ENCODE assay signal across 13 cellular contexts in the genomic region with DNA sequence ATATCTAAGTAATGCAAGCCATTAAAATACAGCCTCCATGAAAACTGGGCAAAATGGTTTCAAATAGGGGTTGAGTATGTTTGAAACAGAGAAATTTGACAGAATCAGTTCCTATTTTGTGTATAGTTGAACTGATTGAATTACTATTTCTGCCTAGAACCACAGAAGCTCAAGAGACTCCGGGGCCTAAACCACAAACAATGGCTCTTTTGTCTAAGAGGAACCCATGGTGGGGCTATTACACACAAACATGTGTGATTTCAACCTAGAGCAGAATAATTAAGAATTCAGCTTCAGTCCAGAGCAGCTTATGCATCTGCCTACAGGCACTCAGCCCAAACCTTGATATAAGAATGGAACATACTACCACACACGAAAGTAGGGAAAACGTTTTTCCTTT.
DNase-seq lines count a peak whose midpoint lies in the region; ATAC-seq and TF ChIP-seq lines count a peak whose summit lies in the region.
"Had no signal": no experiment of that assay in that cellular context is flagged by ENCODE, and none has a peak within 500 bp of the region (broad histone marks: within the 10 kb centered on the region; RNA-seq: fewer than 3 reads in every experiment).

No MANE protein-coding gene starts in this region.

- H3F3A ChIP-seq in GM23248 (ENCODE audit: insufficient read depth) = no peaks in the 10 kb centered on the region

- H3K27me3 ChIP-seq in BLaER1 (no peaks in the 10 kb centered on the region), GM23248 (replicated peaks; ENCODE audit: insufficient read depth) (peaks cover 66% of the 10 kb centered on the region), gastroesophageal sphincter (no peaks in the 10 kb centered on the region)

- H3K4me3 ChIP-seq in BLaER1 (no peak overlapping the region), GM23248 (no peak overlapping the region), gastroesophageal sphincter (no peak overlapping the region)
- H3K4me3 ChIP-seq: lower lobe of right lung, PC-9, psoas muscle had no signal

- H3K4me2 ChIP-seq in BLaER1 (peak overlapping the region; percentile 13), GM23248 (ENCODE audit: unreplicated experiment) (no peak overlapping the region)
- H3K4me2 ChIP-seq: PC-9 had no signal

- no peak for TF ChIP-seq CTCF in gastroesophageal sphincter (IDR thresholded peaks at IDR 0.05)

- H3K9me2 ChIP-seq in GM23248 (ENCODE audit: insufficient read depth) = no peaks in the 10 kb centered on the region

- intact Hi-C loops in posterior cingulate gyrus (cut with DNase I) = loop anchor here (5.0 kb wide), 1 partner anchor 117 kb away; no protein-coding TSS in a partner anchor

- DNase-seq in SK-MEL-5 (ENCODE audit: low read depth, low spot score) = peak; percentile 81
- DNase-seq in GM23248 = no peak
- no peak for DNase-seq in posterior cingulate gyrus
- no peak for DNase-seq in activated CD4-positive, alpha-beta T cell treated with anti-CD3 and anti-CD28 coated beads for 4 hours
- DNase-seq: activated naive CD8-positive, alpha-beta T cell treated with anti-CD3 and anti-CD28 coated beads, Interleukin-2, amount 10 ng/mL, durations not matched to agents 7 days and 5 days; lower lobe of right lung; NCI-H1436; PC-9; psoas muscle had no signal

- no peak overlapping the region for H3K9ac ChIP-seq in BLaER1
- H3K9ac ChIP-seq in GM23248 = no peak overlapping the region

- H3K9me3 ChIP-seq in BLaER1 (no peaks in the 10 kb centered on the region), GM23248 (ENCODE audit: low read depth) (no peaks in the 10 kb centered on the region), gastroesophageal sphincter (no peaks in the 10 kb centered on the region)
- H3K9me3 ChIP-seq: lower lobe of right lung, psoas muscle had no signal

- TF ChIP-seq POLR2A in gastroesophageal sphincter (IDR thresholded peaks at IDR 0.05) = no peak

- H3K27ac ChIP-seq in BLaER1 = no peak overlapping the region
- no peak overlapping the region for H3K27ac ChIP-seq in GM23248
- no peak overlapping the region for H3K27ac ChIP-seq in gastroesophageal sphincter
- H3K27ac ChIP-seq: lower lobe of right lung, PC-9, psoas muscle had no signal

- in situ Hi-C loops in SK-MEL-5 (cut with HindIII; ENCODE audit: low pct_unique_long_range_greater_than_20kb, low sequenced_read_pairs) (no loop called here), GM23248 (cut with MboI) (no loop called here)

- 48 to 49% methylated on average over 3 of the region's 3 CpGs for WGBS in GM23248 (ENCODE audit: low coverage in 1 of 2, low lambda C conversion rate in 2 of 2, missing lambda C conversion rate in 2 of 2), 2 experiments
- whole genome bisulfite sequencing in gastroesophageal sphincter (ENCODE audit: low coverage in 1 of 2), 2 donors = 61 to 74% methylated on average over 2 to 3 of the region's 3 CpGs

- ATAC-seq in GM19025 (IDR thresholded peaks at IDR 0.05; ENCODE audit: low read depth, unreplicated experiment) = peak; percentile 61
- peak; percentile 85 for ATAC-seq in HG03103 (IDR thresholded peaks at IDR 0.05; ENCODE audit: low read depth, unreplicated experiment)
- no peak for ATAC-seq in gastroesophageal sphincter
- ATAC-seq: lower lobe of right lung, psoas muscle had no signal

- no peaks in the 10 kb centered on the region for H3K79me2 ChIP-seq in GM23248 (ENCODE audit: insufficient read depth)

- H3K36me3 ChIP-seq in BLaER1 (no peaks in the 10 kb centered on the region), GM23248 (ENCODE audit: low read depth) (no peaks in the 10 kb centered on the region), gastroesophageal sphincter (no peaks in the 10 kb centered on the region)
- H3K36me3 ChIP-seq: lower lobe of right lung had no signal

- H2AFZ ChIP-seq in GM23248 = no peak overlapping the region
- H2AFZ ChIP-seq: PC-9 had no signal

- no peak for TF ChIP-seq EP300 in gastroesophageal sphincter (IDR thresholded peaks at IDR 0.05)

- no peaks in the 10 kb centered on the region for H4K20me1 ChIP-seq in BLaER1
- H4K20me1 ChIP-seq in GM23248 (ENCODE audit: insufficient read depth) = no peaks in the 10 kb centered on the region

- H3K4me1 ChIP-seq in BLaER1 (peaks cover 12% of the 10 kb centered on the region), GM23248 (ENCODE audit: insufficient read depth) (no peaks in the 10 kb centered on the region), gastroesophageal sphincter (peaks cover 0 to 14% (median 0%) of the 10 kb centered on the region in 3 donors)
